ENCODE assay signal across 15 cellular contexts in genomic region chr1:11938722-11939526, GRCh38. TPM values are rescaled to one million over a fixed set of nuclear protein-coding genes. Genes with fewer than 3 reads are reported as not detected.
A peak's percentile ranks its signal among the peaks of the same experiment; 100 is the strongest.
DNase-seq lines count a peak whose midpoint lies in the region; ATAC-seq, FAIRE-seq and TF ChIP-seq lines count a peak whose summit lies in the region.
"Had no signal": no experiment of that assay in that cellular context is flagged by ENCODE, and none has a peak within 500 bp of the region (broad histone marks: within the 10 kb centered on the region; RNA-seq: fewer than 3 reads in every experiment).

No MANE protein-coding gene starts in this region.

- H4K91ac ChIP-seq in trophoblast cell (ENCODE audit: low read depth, low read length): no peak overlapping the region

- H3K9me3 ChIP-seq in gastroesophageal sphincter: no peaks in the 10 kb centered on the region
- no peaks in the 10 kb centered on the region for H3K9me3 ChIP-seq in trophoblast cell (ENCODE audit: insufficient read depth, low read depth, low read length)
- H3K9me3 ChIP-seq: BLaER1 treated with 17β-estradiol and CSF1 and Interleukin-3, amounts not matched to agents 10 nM and 100 nM had no signal

- intact Hi-C loops in activated CD4-positive, alpha-beta T cell treated with anti-CD3 and anti-CD28 coated beads, Interleukin-2, amount 10 ng/mL, durations not matched to agents 24 days and 14 days (cut with micrococcal nuclease): no loop called here

- H3K27ac Mint-ChIP-seq in activated CD4-positive, alpha-beta T cell treated with anti-CD3 and anti-CD28 coated beads, Interleukin-2, amount 10 ng/mL, durations not matched to agents 24 days and 14 days: no peak overlapping the region
- H3K27ac Mint-ChIP-seq: natural killer cell had no signal

- H4K8ac ChIP-seq in trophoblast cell (ENCODE audit: low read depth, low read length): no peak overlapping the region

- H3K79me2 ChIP-seq in trophoblast cell (ENCODE audit: control insufficient read depth, insufficient read depth, low read length, poor library complexity): peaks cover 10% of the 10 kb centered on the region

- H3K27ac ChIP-seq in RWPE1 (peak overlapping the region; percentile 57), gastroesophageal sphincter (peak overlapping the region in 3 of 4 donors; percentile 35 to 60 (median 50)), trophoblast cell (ENCODE audit: low read depth, low read length) (no peak overlapping the region)
- H3K27ac ChIP-seq: BLaER1 treated with 17β-estradiol and CSF1 and Interleukin-3, amounts not matched to agents 10 nM and 100 nM had no signal

- H3K4me2 ChIP-seq in trophoblast cell (ENCODE audit: low read length): no peak overlapping the region

- H3K79me1 ChIP-seq in trophoblast cell (ENCODE audit: low read length): peaks cover 11% of the 10 kb centered on the region

- no peak overlapping the region for H2BK120ac ChIP-seq in trophoblast cell (ENCODE audit: insufficient read depth, low read length, poor library complexity)

- H3K9me3 Mint-ChIP-seq in activated CD4-positive, alpha-beta T cell treated with anti-CD3 and anti-CD28 coated beads, Interleukin-2, amount 10 ng/mL, durations not matched to agents 24 days and 14 days: no peaks in the 10 kb centered on the region
- H3K9me3 Mint-ChIP-seq: central memory CD8-positive, alpha-beta T cell; natural killer cell had no signal

- no peak overlapping the region for H2AK5ac ChIP-seq in trophoblast cell (ENCODE audit: low read length)

- no peaks in the 10 kb centered on the region for H3K27me3 ChIP-seq in gastroesophageal sphincter
- H3K27me3 ChIP-seq in trophoblast cell (ENCODE audit: insufficient read depth, low read length): no peaks in the 10 kb centered on the region
- H3K27me3 ChIP-seq: BLaER1 treated with 17β-estradiol and CSF1 and Interleukin-3, amounts not matched to agents 10 nM and 100 nM had no signal

- H3K14ac ChIP-seq in trophoblast cell (ENCODE audit: low read length): no peak overlapping the region

- no peak for ATAC-seq in gastroesophageal sphincter
- no peak for ATAC-seq in GM18861 (IDR thresholded peaks at IDR 0.05; ENCODE audit: unreplicated experiment)
- ATAC-seq in GM19324 (IDR thresholded peaks at IDR 0.05; ENCODE audit: low FRiP score, unreplicated experiment): no peak
- ATAC-seq: activated CD4-positive, CD25-positive, alpha-beta regulatory T cell treated with anti-CD3 and anti-CD28 coated beads, Interleukin-2, amount 50 U/mL, for 24 hours; natural killer cell had no signal

- TF ChIP-seq EP300 in gastroesophageal sphincter (IDR thresholded peaks at IDR 0.05): no peak

- TF ChIP-seq POLR2A in gastroesophageal sphincter (IDR thresholded peaks at IDR 0.05): no peak

- H2AFZ ChIP-seq in trophoblast cell (ENCODE audit: insufficient read depth, low read length, poor library complexity): no peak overlapping the region

- H3K23ac ChIP-seq in trophoblast cell (ENCODE audit: low read length): no peak overlapping the region

- no peaks in the 10 kb centered on the region for H3K27me3 Mint-ChIP-seq in activated CD4-positive, alpha-beta T cell treated with anti-CD3 and anti-CD28 coated beads, Interleukin-2, amount 10 ng/mL, durations not matched to agents 24 days and 14 days
- H3K27me3 Mint-ChIP-seq: central memory CD8-positive, alpha-beta T cell had no signal

- no peak overlapping the region for H2BK5ac ChIP-seq in trophoblast cell (ENCODE audit: low read depth, low read length, poor library complexity)

- no peak overlapping the region for H3K4ac ChIP-seq in trophoblast cell (ENCODE audit: low read depth, low read length)

- FAIRE-seq in GM19239 (lab: Jason Lieb, UNC): no peak
- FAIRE-seq: G401.6 had no signal

- peaks cover 7% of the 10 kb centered on the region for H3K4me1 Mint-ChIP-seq in activated CD4-positive, alpha-beta T cell treated with anti-CD3 and anti-CD28 coated beads, Interleukin-2, amount 10 ng/mL, durations not matched to agents 24 days and 14 days
- H3K4me1 Mint-ChIP-seq: central memory CD8-positive, alpha-beta T cell had no signal

- H3K9ac ChIP-seq in trophoblast cell (ENCODE audit: low read length): no peak overlapping the region

- TF ChIP-seq CTCF in RWPE1 (conservative IDR thresholded peaks at IDR 0.05; ENCODE audit: low read depth) (no peak), gastroesophageal sphincter (IDR thresholded peaks at IDR 0.05) (no peak)

- H3K4me3 ChIP-seq in gastroesophageal sphincter (no peak overlapping the region), trophoblast cell (ENCODE audit: low read depth, low read length) (no peak overlapping the region)
- H3K4me3 ChIP-seq: BLaER1 treated with 17β-estradiol and CSF1 and Interleukin-3, amounts not matched to agents 10 nM and 100 nM had no signal

- peak overlapping the region; percentile 17 for H2BK12ac ChIP-seq in trophoblast cell (ENCODE audit: low read length)

- H3K36me3 Mint-ChIP-seq in activated CD4-positive, alpha-beta T cell treated with anti-CD3 and anti-CD28 coated beads, Interleukin-2, amount 10 ng/mL, durations not matched to agents 24 days and 14 days (ENCODE audit: low read depth): no peaks in the 10 kb centered on the region
- H3K36me3 Mint-ChIP-seq: natural killer cell had no signal

- POLR2A ChIA-PET in RWPE1 (lab: Yijun Ruan, JAX; ENCODE audit: low non-redundant PET): interaction anchor here (0.6 kb wide), 1 partner anchor 8 kb away, joined by 11 read pairs; no protein-coding TSS in a partner anchor

- H3K4me3 Mint-ChIP-seq in activated CD4-positive, alpha-beta T cell treated with anti-CD3 and anti-CD28 coated beads, Interleukin-2, amount 10 ng/mL, durations not matched to agents 24 days and 14 days: no peak overlapping the region
- H3K4me3 Mint-ChIP-seq: central memory CD8-positive, alpha-beta T cell; natural killer cell had no signal

- peaks cover 0 to 25% of the 10 kb centered on the region in 2 donors for H3K36me3 ChIP-seq in gastroesophageal sphincter
- peaks cover 11 to 20% of the 10 kb centered on the region in 2 experiments for H3K36me3 ChIP-seq in trophoblast cell (ENCODE audit: control insufficient read depth in 1 of 2, insufficient read depth in 2 of 2, low read length in 2 of 2)

- H3K4me1 ChIP-seq in gastroesophageal sphincter: peaks cover 0 to 68% (median 26%) of the 10 kb centered on the region in 3 donors
- H3K4me1 ChIP-seq in trophoblast cell (ENCODE audit: control insufficient read depth in 1 of 2, insufficient read depth in 2 of 2, low read length in 2 of 2): peaks cover 11 to 16% of the 10 kb centered on the region in 2 experiments

- DNase-seq in Daoy (ENCODE audit: low read depth) (peak; percentile 79), RWPE1 (ENCODE audit: low spot score) (no peak), trophoblast cell (no peak), GM19239 (ENCODE audit: insufficient read length, low spot score) (no peak)
- DNase-seq in activated CD4-positive, alpha-beta T cell treated with anti-CD3 and anti-CD28 coated beads, Interleukin-2, amount 10 ng/mL, durations not matched to agents 24 days and 14 days: no peak
- DNase-seq: MV-4-11, natural killer cell, NCI-H226 had no signal

- no peak overlapping the region for H4K12ac ChIP-seq in trophoblast cell (ENCODE audit: low read depth, low read length)

- H3K18ac ChIP-seq in trophoblast cell (ENCODE audit: low read length): no peak overlapping the region

- WGBS in gastroesophageal sphincter (ENCODE audit: low coverage in 1 of 2), 2 donors: 46% methylated on average over 4 of the region's 15 CpGs; no CpG with 5 or more reads in 1 of the 2 donors
- no CpG with 5 or more reads among the region's 15 CpGs for WGBS in trophoblast cell (ENCODE audit: extremely low coverage, insufficient coverage, insufficient read length)

- CTCF ChIA-PET in RWPE1 (lab: Yijun Ruan, JAX): interaction anchor here (0.6 kb wide), 2 partner anchors 22 to 40 kb away, joined by 3 to 4 read pairs; no protein-coding TSS in a partner anchor

RNA-seq across cellular contexts. Expression of gene PLOD1, which starts 4.4 kb away (rescaled TPM):
- total RNA-seq in Daoy (2014; rRNA removed; shearing (Covaris generic)): 88.1 and 107 TPM in 2 replicates
- 100 to 1,000 TPM in 1 of 4 donors, 10 to 100 TPM in 3; 66.5 to 125 (median 70.1) TPM for total RNA-seq in gastroesophageal sphincter
- polyA plus RNA-seq in trophoblast cell (2013): 109 and 118 TPM in 2 replicates
- total RNA-seq in activated CD4-positive, alpha-beta T cell treated with anti-CD3 and anti-CD28 coated beads, Interleukin-2, amount 10 ng/mL, durations not matched to agents 24 days and 14 days: 40.3 and 40.6 TPM in 2 replicates

RNA-seq across cellular contexts. Expression of gene KIAA2013, which starts 12.7 kb away (rescaled TPM):
- total RNA-seq in Daoy (2014; rRNA removed; shearing (Covaris generic)): 67.3 and 87.1 TPM in 2 replicates
- 100 to 1,000 TPM in 1 of 4 donors, 10 to 100 TPM in 3; 70.8 to 128 (median 83.8) TPM for total RNA-seq in gastroesophageal sphincter
- 29.2 and 29.9 TPM in 2 replicates for polyA plus RNA-seq in trophoblast cell (2013)
- 34.1 and 36.5 TPM in 2 replicates for total RNA-seq in activated CD4-positive, alpha-beta T cell treated with anti-CD3 and anti-CD28 coated beads, Interleukin-2, amount 10 ng/mL, durations not matched to agents 24 days and 14 days

RNA-seq across cellular contexts. Expression of gene MFN2, which starts 41.3 kb away (rescaled TPM):
- total RNA-seq in Daoy (2014; rRNA removed; shearing (Covaris generic)): 79.4 and 86.0 TPM in 2 replicates
- 100 to 1,000 TPM; 117 to 236 (median 186) TPM for total RNA-seq in gastroesophageal sphincter
- 43.1 and 46.4 TPM in 2 replicates for polyA plus RNA-seq in trophoblast cell (2013)
- total RNA-seq in activated CD4-positive, alpha-beta T cell treated with anti-CD3 and anti-CD28 coated beads, Interleukin-2, amount 10 ng/mL, durations not matched to agents 24 days and 14 days: 84.6 and 88.7 TPM in 2 replicates
